ENCODE assay signal across 19 cellular contexts in genomic region chr20:47568837-47569410, GRCh38.
DNase-seq lines count a peak whose midpoint lies in the region; ATAC-seq and TF ChIP-seq lines count a peak whose summit lies in the region.
"Had no signal": no experiment of that assay in that cellular context is flagged by ENCODE, and none has a peak within 500 bp of the region (broad histone marks: within the 10 kb centered on the region; RNA-seq: fewer than 3 reads in every experiment).

No MANE protein-coding gene starts in this region.

- peaks cover 5% of the 10 kb centered on the region; the same call in 1 of the 2 replicates for H3K36me3 ChIP-seq in ACC112 (ENCODE audit: insufficient read depth, low read length)

- peaks cover 37% of the 10 kb centered on the region for H3K79me2 ChIP-seq in ACC112 (ENCODE audit: control insufficient read depth, insufficient read depth, low read length, unreplicated experiment)

- no peak overlapping the region for H3K4me3 ChIP-seq in ACC112 (ENCODE audit: low read depth, low read length)

- H3K4me3 Mint-ChIP-seq in activated CD8-positive, alpha-beta T cell treated with anti-CD3 and anti-CD28 coated beads for 36 hours: no peak overlapping the region
- H3K4me3 Mint-ChIP-seq in nephron progenitor cell: no peak overlapping the region
- H3K4me3 Mint-ChIP-seq: CD14-positive monocyte had no signal

- peaks cover 16% of the 10 kb centered on the region for H3K4me1 ChIP-seq in ACC112 (ENCODE audit: control insufficient read depth, insufficient read depth, low read length, unreplicated experiment)

- peaks cover 52% of the 10 kb centered on the region for H3K36me3 Mint-ChIP-seq in activated CD8-positive, alpha-beta T cell treated with anti-CD3 and anti-CD28 coated beads for 36 hours (ENCODE audit: low read depth)
- peaks cover 54% of the 10 kb centered on the region for H3K36me3 Mint-ChIP-seq in nephron progenitor cell (ENCODE audit: low read depth)

- POLR2A ChIA-PET in activated CD8-positive, alpha-beta T cell treated with anti-CD3 and anti-CD28 coated beads for 36 hours (lab: Charles Lee): interaction anchor here (0.8 to 1.0 kb wide), 3 partner anchors 10 to 16 kb away, joined by 3 to 4 read pairs (median 3); no protein-coding TSS in a partner anchor

- peaks cover 69% of the 10 kb centered on the region for H3K4me1 Mint-ChIP-seq in activated CD8-positive, alpha-beta T cell treated with anti-CD3 and anti-CD28 coated beads for 36 hours (ENCODE audit: low read depth)
- H3K4me1 Mint-ChIP-seq in nephron progenitor cell: peaks cover 30% of the 10 kb centered on the region

- TF ChIP-seq CTCF in 22Rv1 (IDR thresholded peaks at IDR 0.05): no peak
- TF ChIP-seq CTCF in activated CD8-positive, alpha-beta T cell treated with anti-CD3 and anti-CD28 coated beads for 36 hours (IDR thresholded peaks at IDR 0.05): no peak
- TF ChIP-seq CTCF in nephron progenitor cell (IDR thresholded peaks at IDR 0.05): no peak

- H3K27ac Mint-ChIP-seq in activated CD8-positive, alpha-beta T cell treated with anti-CD3 and anti-CD28 coated beads for 36 hours: peak overlapping the region; percentile 24
- peak overlapping the region; percentile 32 for H3K27ac Mint-ChIP-seq in nephron progenitor cell

- no peak overlapping the region for H2AFZ ChIP-seq in ACC112 (ENCODE audit: low read length, unreplicated experiment)

- no peak for DNase-seq in activated CD8-positive, alpha-beta T cell treated with anti-CD3 and anti-CD28 coated beads for 36 hours
- DNase-seq in nephron progenitor cell (no peak), NCI-H2196 treated with DMSO at 0.1 percent for 48 hours (lab: John Stamatoyannopoulos, UW; ENCODE audit: unreplicated experiment) (no peak), NCI-H1092 treated with DMSO at 0.1 percent for 48 hours (lab: John Stamatoyannopoulos, UW) (no peak)
- DNase-seq: activated CD4-positive, alpha-beta T cell treated with anti-CD3 and anti-CD28 coated beads, Interleukin-2, amount 50 U/mL, for 48 hours; amygdala; DMS79 treated with DMSO at 0.1 percent for 48 hours; HCEC 1CT; hippocampal formation; Karpas-422; midbrain; NCI-H1092; NCI-H748 treated with DMSO at 0.1 percent for 48 hours; occipital lobe; stimulated activated CD4-positive, alpha-beta T cell treated with anti-CD3 and anti-CD28 coated beads, Interleukin-2, amount 100 ng/mL, for 48 hours had no signal

- intact Hi-C loops in activated CD8-positive, alpha-beta T cell treated with anti-CD3 and anti-CD28 coated beads for 36 hours (cut with micrococcal nuclease): no loop called here

- H3K27ac ChIP-seq in 22Rv1: peak overlapping the region; percentile 72; the same call in 1 of the 2 replicates
- peak overlapping the region; percentile 11; the same call in 1 of the 2 replicates for H3K27ac ChIP-seq in ACC112 (ENCODE audit: low read depth, low read length)

- ATAC-seq in activated CD8-positive, alpha-beta T cell treated with anti-CD3 and anti-CD28 coated beads for 36 hours: no peak
- ATAC-seq in GM19035 (IDR thresholded peaks at IDR 0.05; ENCODE audit: unreplicated experiment): no peak

- CTCF ChIA-PET in activated CD8-positive, alpha-beta T cell treated with anti-CD3 and anti-CD28 coated beads for 36 hours (lab: Charles Lee): interaction anchor here (0.6 kb wide), 1 partner anchor 69 kb away, joined by 3 read pairs; no protein-coding TSS in a partner anchor

- peaks cover 5% of the 10 kb centered on the region for H3K9me3 Mint-ChIP-seq in activated CD8-positive, alpha-beta T cell treated with anti-CD3 and anti-CD28 coated beads for 36 hours
- H3K9me3 Mint-ChIP-seq in nephron progenitor cell: peaks cover 36% of the 10 kb centered on the region

- no peaks in the 10 kb centered on the region for H3K27me3 Mint-ChIP-seq in activated CD8-positive, alpha-beta T cell treated with anti-CD3 and anti-CD28 coated beads for 36 hours
- H3K27me3 Mint-ChIP-seq in nephron progenitor cell (ENCODE audit: low read depth, poor library complexity): peaks cover 4% of the 10 kb centered on the region

- no peaks in the 10 kb centered on the region for H3K27me3 ChIP-seq in ACC112 (ENCODE audit: insufficient read depth, low read length)
